8 cellular contexts compared by ENCODE assay signal in genomic region chr5:134738963-134739661, GRCh38.
DNase-seq lines count a peak whose midpoint lies in the region; ATAC-seq and TF ChIP-seq lines count a peak whose summit lies in the region.

No MANE protein-coding gene starts in this region.

- H3K27me3 ChIP-seq in HUES6 (ENCODE audit: control insufficient read depth, insufficient read depth, low read length) (no peaks in the 10 kb centered on the region), iPS DF 6.9 (ENCODE audit: control insufficient read depth, insufficient read depth, low read length) (no peaks in the 10 kb centered on the region)

- in situ Hi-C loops in astrocyte of the spinal cord (cut with HindIII; ENCODE audit: low sequenced_read_pairs): no loop called here

- H3K36me3 ChIP-seq in HUES6 (ENCODE audit: control insufficient read depth, insufficient read depth, low read length) (peaks cover 26% of the 10 kb centered on the region), iPS DF 6.9 (ENCODE audit: control insufficient read depth, insufficient read depth, low read length) (no peaks in the 10 kb centered on the region)

- WGBS in iPS DF 6.9 (ENCODE audit: insufficient coverage, insufficient read length): no CpG with 5 or more reads among the region's 21 CpGs

- H3K27ac ChIP-seq in HUES6 (ENCODE audit: low read depth, low read length) (no peak overlapping the region; the same call in 1 of the 2 replicates), iPS DF 6.9 (ENCODE audit: low read length) (no peak overlapping the region)

- H3K4me3 ChIP-seq in HUES6 (ENCODE audit: low read depth, low read length): peak overlapping the region; percentile 91
- H3K4me3 ChIP-seq in astrocyte of the spinal cord (ENCODE audit: low read depth, low read length): peak overlapping the region; percentile 94
- peak overlapping the region; percentile 74; the same call in 1 of the 2 replicates for H3K4me3 ChIP-seq in iPS DF 6.9 (ENCODE audit: low read length)
- H3K4me3 ChIP-seq in skeletal muscle cell (ENCODE audit: low read depth, low read length): peak overlapping the region; percentile 86

- peak; percentile 8 for TF ChIP-seq CTCF in astrocyte of the spinal cord (IDR thresholded peaks at IDR 0.05; ENCODE audit: low read depth, low read length)

- DNase-seq in ELF-1 (ENCODE audit: low read depth, low spot score) (peak; percentile 58), SIG-M5 (lab: John Stamatoyannopoulos, UW) (peak; percentile 31), astrocyte of the spinal cord (ENCODE audit: low read depth, low spot score) (peak; percentile 37), iPS DF 6.9 (ENCODE audit: low read depth, low spot score) (no peak), skeletal muscle cell (ENCODE audit: low read depth) (peak; percentile 17)

- ATAC-seq in HG02852 (IDR thresholded peaks at IDR 0.05; ENCODE audit: unreplicated experiment) (no peak), HG02870 (IDR thresholded peaks at IDR 0.05; ENCODE audit: unreplicated experiment) (no peak)

- H3K9me3 ChIP-seq in HUES6 (ENCODE audit: control insufficient read depth, insufficient read depth, low read depth, low read length) (no peaks in the 10 kb centered on the region), iPS DF 6.9 (ENCODE audit: control insufficient read depth, insufficient read depth, low read length) (no peaks in the 10 kb centered on the region)

- H3K9ac ChIP-seq in HUES6 (ENCODE audit: low read length): peak overlapping the region; percentile 81

- H3K4me1 ChIP-seq in HUES6 (ENCODE audit: control insufficient read depth, insufficient read depth, low read length) (peaks cover 3% of the 10 kb centered on the region; the same call in 1 of the 2 replicates), iPS DF 6.9 (ENCODE audit: control insufficient read depth, insufficient read depth, low read length) (0 out of 2 replicates have a peak, but pooled peaks cover 2% of the 10 kb centered on the region)
